In the genomic region with DNA sequence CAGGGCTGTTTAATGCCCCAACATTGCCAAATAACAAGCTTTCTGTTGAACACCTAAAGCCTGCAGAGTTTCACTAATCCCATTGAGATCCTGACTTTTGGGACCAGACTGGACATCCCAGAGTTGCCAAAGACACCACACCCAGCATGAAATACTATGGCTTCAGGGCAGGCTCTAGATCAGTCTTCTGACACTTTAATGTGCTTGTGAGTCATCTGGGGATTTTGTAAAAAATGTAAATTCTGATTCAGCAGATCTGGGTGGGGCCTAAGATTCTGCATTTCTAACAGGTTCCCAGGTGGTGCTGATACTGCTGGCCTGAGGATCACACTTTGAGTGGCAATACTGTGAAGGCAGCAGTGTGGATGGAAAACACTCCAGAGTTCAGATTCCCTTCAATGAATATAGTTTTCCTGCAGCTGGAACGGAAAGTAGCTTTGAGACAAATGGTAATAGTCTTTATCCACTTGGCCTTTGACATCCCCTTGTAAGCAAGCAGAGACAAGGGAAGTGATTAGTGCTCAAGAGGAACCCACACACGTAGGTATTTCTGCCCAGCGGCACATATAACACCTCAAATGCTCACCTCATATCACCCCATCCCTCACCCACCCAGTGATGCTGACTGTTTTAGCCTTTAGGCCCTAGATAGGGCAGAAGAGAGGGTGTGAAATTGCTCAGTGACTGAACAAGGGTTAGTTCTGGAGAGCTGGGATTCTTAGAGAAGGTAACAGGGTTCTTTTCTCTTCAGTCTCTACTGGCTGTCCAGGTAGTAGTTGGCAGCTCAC, we compare ENCODE assay signal across 10 cellular contexts. TPM values are rescaled to one million over a fixed set of nuclear protein-coding genes. Genes with fewer than 3 reads are reported as not detected.
DNase-seq lines count a peak whose midpoint lies in the region; ATAC-seq and TF ChIP-seq lines count a peak whose summit lies in the region.
"Had no signal": no experiment of that assay in that cellular context is flagged by ENCODE, and none has a peak within 500 bp of the region (broad histone marks: within the 10 kb centered on the region; RNA-seq: fewer than 3 reads in every experiment).

No MANE protein-coding gene starts in this region.

- dilution Hi-C loops in mammary epithelial cell (cut with HindIII; ENCODE audit: low sequenced_read_pairs): no loop called here

- no peaks in the 10 kb centered on the region for H3K9me3 ChIP-seq in mammary epithelial cell (replicated peaks; ENCODE audit: insufficient read depth, low read length)

- H4K20me1 ChIP-seq in mammary epithelial cell (ENCODE audit: insufficient read depth, low read length): no peaks in the 10 kb centered on the region
- H4K20me1 ChIP-seq: BLaER1 treated with 17β-estradiol and CSF1 and Interleukin-3, amounts not matched to agents 10 nM and 100 nM had no signal

- peaks cover 52% of the 10 kb centered on the region for H3K4me1 ChIP-seq in mammary epithelial cell (ENCODE audit: insufficient read depth, low read length)

- CTCF ChIA-PET in mammary epithelial cell (lab: Charles Lee; ENCODE audit: low non-redundant PET): no interaction called here

- BruUV-seq in mammary epithelial cell (replicated peaks; lab: Mats Ljungman, UMichigan): TSS peak; percentile 69

- no peak overlapping the region for H3K4me3 ChIP-seq in mammary epithelial cell (replicated peaks in 1 of 3; ENCODE audit: insufficient read depth in 1 of 3, low read depth in 2 of 3, low read length in 3 of 3)
- H3K4me3 ChIP-seq: BLaER1 treated with 17β-estradiol and CSF1 and Interleukin-3, amounts not matched to agents 10 nM and 100 nM had no signal

- no peak overlapping the region for H3K4me3 Mint-ChIP-seq in activated CD4-positive, alpha-beta T cell treated with anti-CD3 and anti-CD28 coated beads, Interleukin-2, amount 10 ng/mL, durations not matched to agents 24 days and 14 days
- H3K4me3 Mint-ChIP-seq in stimulated activated effector memory CD8-positive, alpha-beta T cell treated with anti-CD3 and anti-CD28 coated beads, Interleukin-12 subunit alpha, Interleukin-12 subunit beta, amount 100 ng/mL, for 72 hours: no peak overlapping the region

- TF ChIP-seq CTCF in mammary epithelial cell (conservative IDR thresholded peaks at IDR 0.05 in 1 of 2, IDR thresholded peaks at IDR 0.05 in 1 of 2; ENCODE audit: extremely low read depth in 1 of 2, insufficient read depth in 1 of 2, low read depth in 1 of 2, low read length in 2 of 2): no peak

- intact Hi-C loops in activated CD4-positive, alpha-beta T cell treated with anti-CD3 and anti-CD28 coated beads, Interleukin-2, amount 10 ng/mL, durations not matched to agents 24 days and 14 days (cut with micrococcal nuclease): no loop called here
- intact Hi-C loops in mammary epithelial cell (cut with micrococcal nuclease): loop anchor here (1.0 to 5.0 kb wide), 4 partner anchors 33 to 155 kb away; no protein-coding TSS in a partner anchor

- H3K36me3 ChIP-seq in mammary epithelial cell (ENCODE audit: insufficient read depth, low read length): no peaks in the 10 kb centered on the region
- H3K36me3 ChIP-seq: BLaER1 treated with 17β-estradiol and CSF1 and Interleukin-3, amounts not matched to agents 10 nM and 100 nM; WERI-Rb-1 had no signal

- no peaks in the 10 kb centered on the region for H3K27me3 Mint-ChIP-seq in activated CD4-positive, alpha-beta T cell treated with anti-CD3 and anti-CD28 coated beads, Interleukin-2, amount 10 ng/mL, durations not matched to agents 24 days and 14 days

- no peaks in the 10 kb centered on the region for H3K27me3 ChIP-seq in mammary epithelial cell (ENCODE audit: insufficient read depth, low read length)
- H3K27me3 ChIP-seq: BLaER1 treated with 17β-estradiol and CSF1 and Interleukin-3, amounts not matched to agents 10 nM and 100 nM had no signal

- H3K4me1 Mint-ChIP-seq in activated CD4-positive, alpha-beta T cell treated with anti-CD3 and anti-CD28 coated beads, Interleukin-2, amount 10 ng/mL, durations not matched to agents 24 days and 14 days: peaks cover 12% of the 10 kb centered on the region
- peaks cover 13% of the 10 kb centered on the region for H3K4me1 Mint-ChIP-seq in stimulated activated effector memory CD8-positive, alpha-beta T cell treated with anti-CD3 and anti-CD28 coated beads, Interleukin-12 subunit alpha, Interleukin-12 subunit beta, amount 100 ng/mL, for 72 hours

- peaks cover 15% of the 10 kb centered on the region for H3K79me2 ChIP-seq in mammary epithelial cell (ENCODE audit: insufficient read depth, low read length)

- H3K4me2 ChIP-seq in mammary epithelial cell (ENCODE audit: insufficient read depth, low read depth, low read length): peak overlapping the region; percentile 43

- peak; percentile 59 for DNase-seq in activated CD4-positive, alpha-beta T cell treated with anti-CD3 and anti-CD28 coated beads, Interleukin-2, amount 10 ng/mL, durations not matched to agents 24 days and 14 days
- DNase-seq in activated CD4-positive, alpha-beta T cell treated with anti-CD3 and anti-CD28 coated beads for 4 hours: no peak
- peak; percentile 76 for DNase-seq in HS-27A (ENCODE audit: low read depth)
- peak; percentile 100 for DNase-seq in mammary epithelial cell
- DNase-seq in stimulated activated effector memory CD8-positive, alpha-beta T cell treated with anti-CD3 and anti-CD28 coated beads, Interleukin-12 subunit alpha, Interleukin-12 subunit beta, amount 100 ng/mL, for 72 hours (ENCODE audit: low spot score in 2 of 2): no peak
- no peak for DNase-seq in foreskin melanocyte
- no peak for DNase-seq in SK-N-DZ (ENCODE audit: low spot score)
- DNase-seq in NCI-H2107 treated with DMSO at 0.1 percent for 48 hours (lab: John Stamatoyannopoulos, UW; ENCODE audit: unreplicated experiment): no peak
- DNase-seq: WERI-Rb-1 had no signal

- H3K9me3 Mint-ChIP-seq in activated CD4-positive, alpha-beta T cell treated with anti-CD3 and anti-CD28 coated beads, Interleukin-2, amount 10 ng/mL, durations not matched to agents 24 days and 14 days: no peaks in the 10 kb centered on the region
- H3K9me3 Mint-ChIP-seq in stimulated activated effector memory CD8-positive, alpha-beta T cell treated with anti-CD3 and anti-CD28 coated beads, Interleukin-12 subunit alpha, Interleukin-12 subunit beta, amount 100 ng/mL, for 72 hours: no peaks in the 10 kb centered on the region

- H2AFZ ChIP-seq in mammary epithelial cell (ENCODE audit: low read depth, low read length): no peak overlapping the region

- 0% methylated on average over 2 of the region's 3 CpGs for WGBS in mammary epithelial cell (ENCODE audit: low coverage, missing lambda C conversion rate)

- ATAC-seq in stimulated activated effector memory CD8-positive, alpha-beta T cell treated with anti-CD3 and anti-CD28 coated beads, Interleukin-12 subunit alpha, Interleukin-12 subunit beta, amount 100 ng/mL, for 72 hours: peak; percentile 90

- H3K27ac Mint-ChIP-seq in activated CD4-positive, alpha-beta T cell treated with anti-CD3 and anti-CD28 coated beads, Interleukin-2, amount 10 ng/mL, durations not matched to agents 24 days and 14 days: no peak overlapping the region
- H3K27ac Mint-ChIP-seq in stimulated activated effector memory CD8-positive, alpha-beta T cell treated with anti-CD3 and anti-CD28 coated beads, Interleukin-12 subunit alpha, Interleukin-12 subunit beta, amount 100 ng/mL, for 72 hours: peak overlapping the region; percentile 50

- H3K27ac ChIP-seq in mammary epithelial cell (ENCODE audit: insufficient read depth, low read depth, low read length): peak overlapping the region; percentile 96
- H3K27ac ChIP-seq: BLaER1 treated with 17β-estradiol and CSF1 and Interleukin-3, amounts not matched to agents 10 nM and 100 nM; WERI-Rb-1 had no signal

- H3K9ac ChIP-seq in mammary epithelial cell (ENCODE audit: insufficient read depth, low read length): peak overlapping the region; percentile 78
- H3K9ac ChIP-seq: BLaER1 treated with 17β-estradiol and CSF1 and Interleukin-3, amounts not matched to agents 10 nM and 100 nM had no signal

- in situ Hi-C loops in mammary epithelial cell (cut with MboI; ENCODE audit: low sequenced_read_pairs in 2 of 2): loop anchor here (5.0 kb wide), 1 partner anchor 48 kb away; no protein-coding TSS in a partner anchor

- H3K36me3 Mint-ChIP-seq in activated CD4-positive, alpha-beta T cell treated with anti-CD3 and anti-CD28 coated beads, Interleukin-2, amount 10 ng/mL, durations not matched to agents 24 days and 14 days (ENCODE audit: low read depth): no peaks in the 10 kb centered on the region
- no peaks in the 10 kb centered on the region for H3K36me3 Mint-ChIP-seq in stimulated activated effector memory CD8-positive, alpha-beta T cell treated with anti-CD3 and anti-CD28 coated beads, Interleukin-12 subunit alpha, Interleukin-12 subunit beta, amount 100 ng/mL, for 72 hours

RNA-seq across cellular contexts. Expression of a gene that starts 51.4 kb away (rescaled TPM):
- 32.0 and 37.1 TPM in 2 replicates for total RNA-seq in activated CD4-positive, alpha-beta T cell treated with anti-CD3 and anti-CD28 coated beads, Interleukin-2, amount 10 ng/mL, durations not matched to agents 24 days and 14 days
- 10 to 100 TPM; 95.8 to 96.4 TPM for total RNA-seq in mammary epithelial cell
- polyA plus RNA-seq in mammary epithelial cell: 48.8 TPM
- 154 TPM for polyA minus RNA-seq in mammary epithelial cell
- 26.5 and 37.2 TPM in 2 replicates for polyA plus RNA-seq in SK-N-DZ (2014; cell fraction: cytosol; rRNA removed)
- 10.2 and 14.9 TPM in 2 replicates for polyA plus RNA-seq in SK-N-DZ (2014; cell fraction: nucleus; rRNA removed)

Comparison
In these comparisons a context has a peak if more than half of its experiments do, and no peak if none do; other contexts are left out.
1. DNase-seq: peak in activated CD4-positive, alpha-beta T cell treated with anti-CD3 and anti-CD28 coated beads, Interleukin-2, amount 10 ng/mL, durations not matched to agents 24 days and 14 days (single experiment), HS-27A (single experiment) and mammary epithelial cell (single experiment); none in activated CD4-positive, alpha-beta T cell treated with anti-CD3 and anti-CD28 coated beads for 4 hours (0 of 2), stimulated activated effector memory CD8-positive, alpha-beta T cell treated with anti-CD3 and anti-CD28 coated beads, Interleukin-12 subunit alpha, Interleukin-12 subunit beta, amount 100 ng/mL, for 72 hours (0 of 2), foreskin melanocyte (single experiment), SK-N-DZ (single experiment) and NCI-H2107 treated with DMSO at 0.1 percent for 48 hours (single experiment).